In genomic region chr22:27075028-27075678, GRCh38 we compare ENCODE assay signal across 23 cellular contexts.
A peak's percentile ranks its signal among the peaks of the same experiment; 100 is the strongest.
DNase-seq lines count a peak whose midpoint lies in the region; ATAC-seq and TF ChIP-seq lines count a peak whose summit lies in the region.
"Had no signal": no experiment of that assay in that cellular context is flagged by ENCODE, and none has a peak within 500 bp of the region (broad histone marks: within the 10 kb centered on the region; RNA-seq: fewer than 3 reads in every experiment).

No MANE protein-coding gene starts in this region.

- no peak overlapping the region for H3K4me3 Mint-ChIP-seq in H9
- H3K4me3 Mint-ChIP-seq: activated naive CD8-positive, alpha-beta T cell treated with anti-CD3 and anti-CD28 coated beads for 36 hours; brain; CD4-positive, alpha-beta memory T cell; dendritic cell treated with granulocyte-macrophage colony-stimulating factor and Interleukin-4, amounts not matched to agents 40 ng/mL and 50 ng/mL, for 4 days had no signal

- H3K18ac ChIP-seq in H9 (ENCODE audit: insufficient read length, low read depth, low read length): no peak overlapping the region

- H2BK20ac ChIP-seq in H9 (ENCODE audit: low read depth, low read length, poor library complexity, severe bottlenecking): no peak overlapping the region

- no peak for ATAC-seq in HG03039 (IDR thresholded peaks at IDR 0.05; ENCODE audit: unreplicated experiment)
- ATAC-seq: left lung, PC-3 had no signal

- H3K23me2 ChIP-seq in H9 (ENCODE audit: insufficient read length, low read depth, low read length, poor library complexity, severe bottlenecking): no peaks in the 10 kb centered on the region

- H3K9me3 ChIP-seq in H9 (ENCODE audit: control insufficient read depth, low read depth, low read length): no peaks in the 10 kb centered on the region
- H3K9me3 ChIP-seq: left lung, suprapubic skin had no signal

- no peak overlapping the region for H4K5ac ChIP-seq in H9 (ENCODE audit: insufficient read length, low read depth, low read length)

- H3K36me3 Mint-ChIP-seq in H9 (ENCODE audit: insufficient read depth in 1 of 3, low read depth in 3 of 3): no peaks in the 10 kb centered on the region
- H3K36me3 Mint-ChIP-seq: activated naive CD8-positive, alpha-beta T cell treated with anti-CD3 and anti-CD28 coated beads for 36 hours; brain; CD4-positive, alpha-beta memory T cell had no signal

- intact Hi-C loops in cardiac septum (cut with DNase I): no loop called here

- H3T11ph ChIP-seq in H9 (ENCODE audit: low read length): no peak overlapping the region

- WGBS in H9 (ENCODE audit: extremely low coverage, insufficient read length, low lambda C conversion rate): 100% methylated on average over 2 of the region's 6 CpGs

- no peak overlapping the region; a peak in 1 of 7 replicates for H3K27ac Mint-ChIP-seq in H9
- H3K27ac Mint-ChIP-seq: activated naive CD8-positive, alpha-beta T cell treated with anti-CD3 and anti-CD28 coated beads for 36 hours; CD4-positive, alpha-beta memory T cell; dendritic cell treated with granulocyte-macrophage colony-stimulating factor and Interleukin-4, amounts not matched to agents 40 ng/mL and 50 ng/mL, for 4 days had no signal

- no peaks in the 10 kb centered on the region for H3K9me3 Mint-ChIP-seq in H9
- H3K9me3 Mint-ChIP-seq: dendritic cell treated with granulocyte-macrophage colony-stimulating factor and Interleukin-4, amounts not matched to agents 40 ng/mL and 50 ng/mL, for 4 days had no signal

- DNase-seq in AG08395 (ENCODE audit: low spot score): peak; percentile 17
- DNase-seq in H9: peak; percentile 49
- peak; percentile 8 for DNase-seq in RPMI8226
- DNase-seq in iPS-NIHi11 (ENCODE audit: low spot score): peak; percentile 50
- DNase-seq in cardiac septum (ENCODE audit: low spot score): no peak
- no peak for DNase-seq in SHP77 treated with DMSO at 0.1 percent for 48 hours (lab: John Stamatoyannopoulos, UW)
- DNase-seq in NK-92 (lab: John Stamatoyannopoulos, UW; ENCODE audit: unreplicated experiment): no peak
- DNase-seq: activated CD4-positive, alpha-beta T cell treated with anti-CD3 and anti-CD28 coated beads for 1 hour; activated naive CD8-positive, alpha-beta T cell treated with anti-CD3 and anti-CD28 coated beads for 36 hours; CD4-positive, alpha-beta memory T cell; DMS153; Kasumi-1; left lung; NCI-H1436; NCI-H2171; NCI-H526 treated with DMSO at 0.1 percent for 48 hours; PC-3; spleen; T1000 had no signal

- no peak overlapping the region for H4K91ac ChIP-seq in H9 (ENCODE audit: insufficient read length, low read depth, low read length)

- no peaks in the 10 kb centered on the region for H3K27me3 ChIP-seq in H9 (ENCODE audit: insufficient read depth, low read length)

- no peak overlapping the region for H3K23ac ChIP-seq in H9 (ENCODE audit: insufficient read length, low read depth, low read length)

- H3K27me3 Mint-ChIP-seq in H9 (ENCODE audit: low read depth): peaks cover 59% of the 10 kb centered on the region

- H3K4me1 Mint-ChIP-seq in H9: 0 out of 4 replicates have a peak, but pooled peaks cover 0 to 2% of the 10 kb centered on the region in 2 experiments
- H3K4me1 Mint-ChIP-seq: activated naive CD8-positive, alpha-beta T cell treated with anti-CD3 and anti-CD28 coated beads for 36 hours; CD4-positive, alpha-beta memory T cell had no signal

- no peak overlapping the region for H3K9ac ChIP-seq in H9 (ENCODE audit: extremely low read depth, insufficient read length, low read length)

- H3K79me2 ChIP-seq in H9 (ENCODE audit: insufficient read depth, low read length): no peaks in the 10 kb centered on the region

- H3K27ac ChIP-seq in H9 (ENCODE audit: insufficient read length, low read depth, low read length): no peak overlapping the region
- H3K27ac ChIP-seq: left lung, spleen, suprapubic skin had no signal

- no peaks in the 10 kb centered on the region for H4K20me1 ChIP-seq in H9 (ENCODE audit: control insufficient read depth, insufficient read depth, insufficient read length)

- no peak overlapping the region for H3K56ac ChIP-seq in H9 (ENCODE audit: insufficient read length, low read depth, low read length)

- no peak overlapping the region for H4K8ac ChIP-seq in H9 (replicated peaks; ENCODE audit: insufficient read length, low read depth, low read length)

- no peak overlapping the region for H3K4ac ChIP-seq in H9 (ENCODE audit: low read depth, low read length)

- H2AK5ac ChIP-seq in H9 (ENCODE audit: insufficient read length, low read length): no peak overlapping the region

- H2AFZ ChIP-seq in H9 (ENCODE audit: low read length): no peak overlapping the region

- no peak overlapping the region for H3K14ac ChIP-seq in H9 (ENCODE audit: insufficient read depth, low read length)

- H3K79me1 ChIP-seq in H9 (ENCODE audit: insufficient read depth, low read depth, low read length, poor library complexity, severe bottlenecking): no peaks in the 10 kb centered on the region

- no peak overlapping the region for H2BK12ac ChIP-seq in H9 (ENCODE audit: insufficient read length, low read depth, low read length)

- no peak overlapping the region for H2BK120ac ChIP-seq in H9 (ENCODE audit: low read depth, low read length, poor library complexity, severe bottlenecking)

- H3K4me2 ChIP-seq in H9 (ENCODE audit: insufficient read depth, insufficient read length, low read length): no peak overlapping the region

- no peak for TF ChIP-seq CTCF in H9 (conservative IDR thresholded peaks at IDR 0.05)

- no peak overlapping the region for H2BK15ac ChIP-seq in H9 (ENCODE audit: low read depth, low read length)

- no peaks in the 10 kb centered on the region for H3K4me1 ChIP-seq in H9 (ENCODE audit: insufficient read depth, low read length)
- H3K4me1 ChIP-seq: left lung, spleen, suprapubic skin had no signal

- no peak overlapping the region for H2BK5ac ChIP-seq in H9 (ENCODE audit: insufficient read length, low read length)

Comparison
In these comparisons a context has a peak if more than half of its experiments do, and no peak if none do; other contexts are left out.
1. DNase-seq: peak in AG08395 (single experiment), H9 (single experiment), RPMI8226 (single experiment) and iPS-NIHi11 (single experiment); none in cardiac septum (single experiment), SHP77 treated with DMSO at 0.1 percent for 48 hours (single experiment) and NK-92 (single experiment).